8 cellular contexts compared by ENCODE assay signal in the genomic region with DNA sequence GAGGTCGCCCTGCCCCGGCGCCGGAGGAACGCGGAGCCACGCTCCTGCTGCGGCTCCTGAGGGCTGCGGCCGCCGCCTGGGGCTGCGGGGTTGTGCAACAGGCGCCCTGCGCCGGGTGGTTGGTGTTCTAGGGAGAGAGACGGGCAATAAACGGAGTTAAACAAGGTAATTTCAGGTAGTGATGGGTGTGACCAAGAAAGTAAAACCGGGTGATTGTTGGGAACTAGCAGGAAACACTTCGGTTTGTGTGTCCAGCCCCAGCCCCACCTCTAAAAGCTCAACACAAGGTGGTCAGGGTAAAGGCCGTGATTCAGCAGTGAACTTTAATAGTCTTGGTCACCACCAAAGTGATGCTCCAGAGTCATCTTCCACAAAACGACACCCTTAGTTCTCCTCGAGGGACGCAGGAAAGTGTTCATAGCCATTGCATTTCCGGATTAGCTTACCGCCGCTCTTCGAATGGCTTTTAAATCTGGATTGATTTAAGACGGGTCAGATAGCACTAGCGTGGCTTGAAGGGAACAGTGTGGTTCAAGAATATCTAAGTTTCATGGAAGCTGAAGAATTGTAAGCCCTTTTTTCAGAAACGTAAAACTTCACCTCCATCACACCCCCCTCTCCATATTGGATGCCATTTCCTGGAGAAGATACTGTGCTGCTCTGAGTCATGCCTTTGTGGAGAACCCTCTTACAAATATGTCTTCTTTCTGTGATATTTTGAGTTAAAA. TPM values are rescaled to one million over a fixed set of nuclear protein-coding genes. Genes with fewer than 3 reads are reported as not detected.
DNase-seq lines count a peak whose midpoint lies in the region; ATAC-seq and TF ChIP-seq lines count a peak whose summit lies in the region.

No MANE protein-coding gene starts in this region.

- H3K27me3 Mint-ChIP-seq in stimulated activated naive B cell treated with anti-CD40 and anti-IgM and Interleukin-4, amounts not matched to agents 10 μg/mL and 1 μg/mL and 100 μg/mL, for 72 hours, result peaks cover 0 to 3% of the 10 kb centered on the region in 2 donors

- in situ Hi-C loops in mammary epithelial cell (cut with MboI; ENCODE audit: low sequenced_read_pairs in 2 of 2), result loop anchor here in 1 of 2 donors (10.0 kb wide), 1 partner anchor 136 kb away; a partner anchor contains a TSS

- ATAC-seq in GM19395 (IDR thresholded peaks at IDR 0.05; ENCODE audit: unreplicated experiment), result peak; percentile 21
- peak; percentile 32 to 36 for ATAC-seq in stimulated activated naive B cell treated with anti-CD40 and anti-IgM and Interleukin-4, amounts not matched to agents 10 μg/mL and 1 μg/mL and 100 μg/mL, for 72 hours (replicated peaks)
- no peak for ATAC-seq in GM18867 (IDR thresholded peaks at IDR 0.05; ENCODE audit: unreplicated experiment)

- H2AFZ ChIP-seq in mammary epithelial cell (ENCODE audit: low read depth, low read length), result peak overlapping the region; percentile 99

- DNase-seq in COR-L47 (lab: John Stamatoyannopoulos, UW) (peak; percentile 59), HPDE6-E6E7 (ENCODE audit: extremely low spot score) (peak; percentile 33), RKO (ENCODE audit: low spot score) (peak; percentile 82), mammary epithelial cell (peak; percentile 45), kidney epithelial cell (ENCODE audit: low read depth) (no peak)
- DNase-seq in stimulated activated naive B cell treated with anti-CD40 and anti-IgM and Interleukin-4, amounts not matched to agents 10 μg/mL and 1 μg/mL and 100 μg/mL, for 72 hours, result no peak

- H3K36me3 ChIP-seq in mammary epithelial cell (ENCODE audit: insufficient read depth, low read length) (peaks cover 5% of the 10 kb centered on the region), kidney epithelial cell (ENCODE audit: control insufficient read depth, insufficient read depth, low read length) (no peaks in the 10 kb centered on the region)

- peak overlapping the region; percentile 82 for H3K27ac ChIP-seq in mammary epithelial cell (ENCODE audit: insufficient read depth, low read depth, low read length)

- no peaks in the 10 kb centered on the region for H4K20me1 ChIP-seq in mammary epithelial cell (ENCODE audit: insufficient read depth, low read length)

- peak overlapping the region; percentile 95 for H3K4me2 ChIP-seq in mammary epithelial cell (ENCODE audit: insufficient read depth, low read depth, low read length)

- peaks cover 6 to 7% of the 10 kb centered on the region in 2 donors for H3K36me3 Mint-ChIP-seq in stimulated activated naive B cell treated with anti-CD40 and anti-IgM and Interleukin-4, amounts not matched to agents 10 μg/mL and 1 μg/mL and 100 μg/mL, for 72 hours

- under 1% methylated on average over 13 of the region's 30 CpGs for WGBS in mammary epithelial cell (ENCODE audit: low coverage, missing lambda C conversion rate)

- H3K9me3 Mint-ChIP-seq in stimulated activated naive B cell treated with anti-CD40 and anti-IgM and Interleukin-4, amounts not matched to agents 10 μg/mL and 1 μg/mL and 100 μg/mL, for 72 hours, result no peaks in the 10 kb centered on the region

- H3K4me3 Mint-ChIP-seq in stimulated activated naive B cell treated with anti-CD40 and anti-IgM and Interleukin-4, amounts not matched to agents 10 μg/mL and 1 μg/mL and 100 μg/mL, for 72 hours, result peak overlapping the region; percentile 95 to 99

- H3K27me3 ChIP-seq in mammary epithelial cell (ENCODE audit: insufficient read depth, low read length) (no peaks in the 10 kb centered on the region), kidney epithelial cell (ENCODE audit: control insufficient read depth, insufficient read depth, low read length) (no peaks in the 10 kb centered on the region)

- TF ChIP-seq CTCF in mammary epithelial cell (conservative IDR thresholded peaks at IDR 0.05 in 1 of 2, IDR thresholded peaks at IDR 0.05 in 1 of 2; ENCODE audit: extremely low read depth in 1 of 2, insufficient read depth in 1 of 2, low read depth in 1 of 2, low read length in 2 of 2) (no peak), kidney epithelial cell (IDR thresholded peaks at IDR 0.05; ENCODE audit: insufficient read depth, low read length, poor library complexity, severe bottlenecking) (no peak)

- peak overlapping the region; percentile 100 for H3K27ac Mint-ChIP-seq in stimulated activated naive B cell treated with anti-CD40 and anti-IgM and Interleukin-4, amounts not matched to agents 10 μg/mL and 1 μg/mL and 100 μg/mL, for 72 hours

- CTCF ChIA-PET in mammary epithelial cell (lab: Charles Lee; ENCODE audit: low non-redundant PET), result interaction anchor here (0.7 to 1.1 kb wide), 2 partner anchors 135 to 137 kb away, joined by 12 to 20 read pairs; no protein-coding TSS in a partner anchor

- H3K79me2 ChIP-seq in mammary epithelial cell (ENCODE audit: insufficient read depth, low read length), result peaks cover 54% of the 10 kb centered on the region

- intact Hi-C loops in mammary epithelial cell (cut with micrococcal nuclease), result loop anchor here (1.0 to 5.0 kb wide), 9 partner anchors 96 to 709 kb away; a partner anchor contains a TSS

- peaks cover 18 to 30% of the 10 kb centered on the region in 2 donors for H3K4me1 Mint-ChIP-seq in stimulated activated naive B cell treated with anti-CD40 and anti-IgM and Interleukin-4, amounts not matched to agents 10 μg/mL and 1 μg/mL and 100 μg/mL, for 72 hours

- H3K4me3 ChIP-seq in mammary epithelial cell (replicated peaks in 1 of 3; ENCODE audit: insufficient read depth in 1 of 3, low read depth in 2 of 3, low read length in 3 of 3) (peak overlapping the region; percentile 94 to 98 (median 95)), kidney epithelial cell (ENCODE audit: low read depth, low read length) (peak overlapping the region; percentile 96)

- H3K9ac ChIP-seq in mammary epithelial cell (ENCODE audit: insufficient read depth, low read length), result peak overlapping the region; percentile 87

- dilution Hi-C loops in mammary epithelial cell (cut with HindIII; ENCODE audit: low sequenced_read_pairs), result no loop called here

- no peaks in the 10 kb centered on the region for H3K9me3 ChIP-seq in mammary epithelial cell (replicated peaks; ENCODE audit: insufficient read depth, low read length)

- peaks cover 13% of the 10 kb centered on the region for H3K4me1 ChIP-seq in mammary epithelial cell (ENCODE audit: insufficient read depth, low read length)

- BruUV-seq in mammary epithelial cell (replicated peaks; lab: Mats Ljungman, UMichigan), result TSS peak; percentile 24

RNA-seq across cellular contexts. Expression of a gene that starts 0.7 kb away (rescaled TPM):
- 10 to 100 TPM; 48.3 to 97.7 TPM for total RNA-seq in mammary epithelial cell
- 106 TPM for polyA plus RNA-seq in mammary epithelial cell
- polyA minus RNA-seq in mammary epithelial cell, result 7.5 TPM
- 164 and 174 TPM in 2 replicates for total RNA-seq in kidney epithelial cell

RNA-seq across cellular contexts. Expression of a gene that starts 24.4 kb away (rescaled TPM):
- total RNA-seq in mammary epithelial cell (under 1 TPM in 1 of 2 donors, not detected in 1; under 0.01 TPM), kidney epithelial cell (not detected in 2 replicates)
- not detected for polyA plus RNA-seq in mammary epithelial cell
- polyA minus RNA-seq in mammary epithelial cell, result not detected

Comparison
In these comparisons a context has a peak if more than half of its experiments do, and no peak if none do; other contexts are left out.
1. DNase-seq: peak in COR-L47 (single experiment), HPDE6-E6E7 (single experiment), RKO (single experiment) and mammary epithelial cell (single experiment); none in kidney epithelial cell (single experiment) and stimulated activated naive B cell treated with anti-CD40 and anti-IgM and Interleukin-4, amounts not matched to agents 10 μg/mL and 1 μg/mL and 100 μg/mL, for 72 hours (single experiment).